24 cellular contexts compared by ENCODE assay signal in the genomic region with DNA sequence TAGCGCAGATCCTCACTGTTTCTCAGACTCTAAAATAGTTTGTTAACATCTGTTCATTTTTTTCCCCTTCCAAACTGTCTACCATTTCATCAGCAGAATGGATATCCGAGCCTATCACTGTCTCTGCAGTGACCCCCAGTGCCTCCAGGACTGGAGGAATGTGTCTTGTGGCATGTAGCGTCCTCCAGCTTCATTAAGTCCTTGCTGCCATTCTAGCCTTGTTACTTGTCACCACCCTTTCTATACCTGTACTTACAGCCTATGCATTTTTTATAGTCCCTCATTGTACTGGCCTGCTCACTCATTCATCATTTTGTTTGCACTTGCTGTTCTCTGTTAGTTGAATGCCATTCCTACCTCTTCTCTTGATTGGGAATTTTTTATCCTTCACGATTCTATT.
"Had no signal": no experiment of that assay in that cellular context is flagged by ENCODE, and none has a peak within 500 bp of the region (broad histone marks: within the 10 kb centered on the region; RNA-seq: fewer than 3 reads in every experiment).

No MANE protein-coding gene starts in this region.

- H3K27ac Mint-ChIP-seq: dendritic cell treated with granulocyte-macrophage colony-stimulating factor and Interleukin-4, amounts not matched to agents 40 ng/mL and 50 ng/mL, for 4 days; effector memory CD8-positive, alpha-beta T cell; natural killer cell treated with Interleukin-12 subunit alpha and Interleukin-12 subunit beta and Interleukin-15 and Interleukin-18, amount 100 ng/mL, for 72 hours; stimulated activated naive B cell treated with anti-CD40 and anti-IgM and Interleukin-4, amounts not matched to agents 10 μg/mL and 1 μg/mL and 100 μg/mL, for 72 hours had no signal

- H3K36me3 Mint-ChIP-seq: natural killer cell treated with Interleukin-12 subunit alpha and Interleukin-12 subunit beta and Interleukin-15 and Interleukin-18, amount 100 ng/mL, for 72 hours; stimulated activated naive B cell treated with anti-CD40 and anti-IgM and Interleukin-4, amounts not matched to agents 10 μg/mL and 1 μg/mL and 100 μg/mL, for 72 hours had no signal

- H3K27ac ChIP-seq: foreskin keratinocyte, left ventricle myocardium inferior, lower lobe of right lung, neutrophil, right atrium auricular region, sigmoid colon, skin epidermis, stomach had no signal

- H3K36me3 ChIP-seq: left ventricle myocardium inferior, lower lobe of right lung, neutrophil, right atrium auricular region, sigmoid colon, stomach had no signal

- H3K4me3 ChIP-seq: left ventricle myocardium inferior, lower lobe of right lung, right atrium auricular region, sigmoid colon, skin epidermis, stomach had no signal

- ATAC-seq: effector memory CD8-positive, alpha-beta T cell; foreskin keratinocyte; left cardiac atrium; lower lobe of right lung; natural killer cell treated with Interleukin-12 subunit alpha and Interleukin-12 subunit beta and Interleukin-15 and Interleukin-18, amount 100 ng/mL, for 72 hours; stimulated activated naive B cell treated with anti-CD40 and anti-IgM and Interleukin-4, amounts not matched to agents 10 μg/mL and 1 μg/mL and 100 μg/mL, for 72 hours had no signal

- H3K4me1 Mint-ChIP-seq: stimulated activated naive B cell treated with anti-CD40 and anti-IgM and Interleukin-4, amounts not matched to agents 10 μg/mL and 1 μg/mL and 100 μg/mL, for 72 hours had no signal

- H3K4me3 Mint-ChIP-seq: dendritic cell treated with granulocyte-macrophage colony-stimulating factor and Interleukin-4, amounts not matched to agents 40 ng/mL and 50 ng/mL, for 4 days; effector memory CD8-positive, alpha-beta T cell; natural killer cell treated with Interleukin-12 subunit alpha and Interleukin-12 subunit beta and Interleukin-15 and Interleukin-18, amount 100 ng/mL, for 72 hours; stimulated activated naive B cell treated with anti-CD40 and anti-IgM and Interleukin-4, amounts not matched to agents 10 μg/mL and 1 μg/mL and 100 μg/mL, for 72 hours had no signal

- H3K27me3 ChIP-seq: foreskin keratinocyte, neutrophil, right atrium auricular region, sigmoid colon, stomach had no signal

- FAIRE-seq: colon, kidney, urothelium cell line had no signal

- H3K9me3 Mint-ChIP-seq: dendritic cell treated with granulocyte-macrophage colony-stimulating factor and Interleukin-4, amounts not matched to agents 40 ng/mL and 50 ng/mL, for 4 days had no signal

- H3K4me1 ChIP-seq: left ventricle myocardium inferior, lower lobe of right lung, right atrium auricular region, sigmoid colon had no signal

- H3K9me3 ChIP-seq: left ventricle myocardium inferior, lower lobe of right lung, neutrophil, right atrium auricular region, sigmoid colon, stomach had no signal

- DNase-seq: effector memory CD8-positive, alpha-beta T cell; erythroblast; foreskin keratinocyte; kidney; left cardiac atrium; left ventricle myocardium inferior; lower lobe of right lung; mesenchymal stem cell; midbrain; posterior cingulate gyrus; sigmoid colon; stimulated activated CD4-positive, alpha-beta T cell treated with anti-CD3 and anti-CD28 coated beads, Interleukin-2, amount 100 ng/mL, for 24 hours; stimulated activated CD4-positive, alpha-beta T cell treated with anti-CD3 and anti-CD28 coated beads, Interleukin-4, amount 100 ng/mL, for 4 hours; stimulated activated naive B cell treated with anti-CD40 and anti-IgM and Interleukin-4, amounts not matched to agents 10 μg/mL and 1 μg/mL and 100 μg/mL, for 72 hours; stomach; substantia nigra; trophoblast cell had no signal

- H3K27me3 Mint-ChIP-seq: dendritic cell treated with granulocyte-macrophage colony-stimulating factor and Interleukin-4, amounts not matched to agents 40 ng/mL and 50 ng/mL, for 4 days; effector memory CD8-positive, alpha-beta T cell; stimulated activated naive B cell treated with anti-CD40 and anti-IgM and Interleukin-4, amounts not matched to agents 10 μg/mL and 1 μg/mL and 100 μg/mL, for 72 hours had no signal
